ENCODE assay signal across 9 cellular contexts in the genomic region with DNA sequence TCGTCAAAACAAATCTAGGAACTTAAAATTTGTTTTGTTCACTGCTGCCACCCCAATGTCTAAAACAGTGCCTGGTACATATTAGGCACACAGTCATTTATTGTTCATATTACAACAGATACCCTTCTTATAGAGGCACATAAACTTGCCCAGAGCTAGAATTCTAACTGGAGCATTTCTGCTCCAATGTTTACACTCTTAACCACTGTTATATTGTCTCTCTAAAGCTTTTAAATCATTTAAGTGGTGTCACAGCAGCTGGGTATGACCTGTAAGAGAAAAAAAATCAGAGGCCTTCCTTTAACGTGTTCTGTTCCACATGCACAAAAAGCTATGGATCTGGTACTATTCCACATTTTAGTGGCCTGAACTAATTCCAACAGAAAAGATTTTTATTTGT. TPM values are rescaled to one million over a fixed set of nuclear protein-coding genes. Genes with fewer than 3 reads are reported as not detected.
DNase-seq lines count a peak whose midpoint lies in the region; ATAC-seq and TF ChIP-seq lines count a peak whose summit lies in the region.
"Had no signal": no experiment of that assay in that cellular context is flagged by ENCODE, and none has a peak within 500 bp of the region (broad histone marks: within the 10 kb centered on the region; RNA-seq: fewer than 3 reads in every experiment).

No MANE protein-coding gene starts in this region.

- no peaks in the 10 kb centered on the region for H3K9me3 Mint-ChIP-seq in GM23338

- H3K4me2 ChIP-seq in GM23338 (peak overlapping the region; percentile 75), OCI-LY3 (ENCODE audit: low read length) (peak overlapping the region; percentile 95)

- H4K20me1 ChIP-seq in GM23338 (replicated peaks; ENCODE audit: insufficient read depth): peaks cover 45% of the 10 kb centered on the region
- peaks cover 73% of the 10 kb centered on the region for H4K20me1 ChIP-seq in OCI-LY3 (ENCODE audit: insufficient read depth, low read length)

- H3F3A ChIP-seq in GM23338 (replicated peaks; ENCODE audit: low read depth): peaks cover 3% of the 10 kb centered on the region; the same call in 1 of the 2 replicates

- H3K4me1 ChIP-seq in GM23338 (ENCODE audit: insufficient read depth): peaks cover 51% of the 10 kb centered on the region
- peaks cover 47% of the 10 kb centered on the region for H3K4me1 ChIP-seq in OCI-LY3 (ENCODE audit: low read length)
- H3K4me1 ChIP-seq in gastrocnemius medialis: peaks cover 55 to 64% of the 10 kb centered on the region in 2 donors

- peaks cover 11% of the 10 kb centered on the region for H3K27me3 Mint-ChIP-seq in GM23338 (ENCODE audit: insufficient read depth, low read depth, poor library complexity)

- H3K9ac ChIP-seq in OCI-LY3 (ENCODE audit: low read length): peak overlapping the region; percentile 100

- H3K27ac ChIP-seq in GM23338 (ENCODE audit: low read depth) (no peak overlapping the region), OCI-LY3 (ENCODE audit: low read length) (peak overlapping the region; percentile 96; the same call in 1 of the 2 replicates), gastrocnemius medialis (peak overlapping the region; percentile 94 to 100 (median 100))

- H3K36me3 ChIP-seq in GM23338 (ENCODE audit: insufficient read depth) (no peaks in the 10 kb centered on the region; the same call in 1 of the 2 replicates), OCI-LY3 (replicated peaks; ENCODE audit: low read depth, low read length) (peaks cover 61% of the 10 kb centered on the region), gastrocnemius medialis (peaks cover 0 to 4% of the 10 kb centered on the region in 2 donors)

- no peak for ATAC-seq in GM23338
- ATAC-seq in gastrocnemius medialis: no peak
- no peak for ATAC-seq in GM21717 (IDR thresholded peaks at IDR 0.05; ENCODE audit: unreplicated experiment)
- ATAC-seq in GM21786 (IDR thresholded peaks at IDR 0.05; ENCODE audit: unreplicated experiment): no peak

- no peak overlapping the region for H3K4me3 Mint-ChIP-seq in GM23338

- peaks cover 76% of the 10 kb centered on the region for H3K79me2 ChIP-seq in GM23338 (replicated peaks; ENCODE audit: insufficient read depth)
- H3K79me2 ChIP-seq in OCI-LY3 (ENCODE audit: low read length): peaks cover 90% of the 10 kb centered on the region

- H3K4me1 Mint-ChIP-seq in GM23338: peaks cover 46% of the 10 kb centered on the region

- H2AFZ ChIP-seq in GM23338 (no peak overlapping the region), OCI-LY3 (ENCODE audit: low read depth, low read length) (no peak overlapping the region)

- H3K36me3 Mint-ChIP-seq in GM23338 (ENCODE audit: low read depth): peaks cover 22% of the 10 kb centered on the region; the same call in 2 of the 3 replicates

- TF ChIP-seq CTCF in GM23338 (conservative IDR thresholded peaks at IDR 0.05; ENCODE audit: low read depth in 2 of 2) (no peak), OCI-LY3 (IDR thresholded peaks at IDR 0.05; ENCODE audit: low read depth, low read length) (no peak), foreskin fibroblast (IDR thresholded peaks at IDR 0.05; ENCODE audit: low read depth, low read length) (no peak), gastrocnemius medialis (IDR thresholded peaks at IDR 0.05 in 4 of 5, conservative IDR thresholded peaks at IDR 0.05 in 1 of 5) (no peak)

- no peak for TF ChIP-seq POLR2A in gastrocnemius medialis (IDR thresholded peaks at IDR 0.05)

- H3K9me2 ChIP-seq in GM23338 (ENCODE audit: insufficient read depth): no peaks in the 10 kb centered on the region

- intact Hi-C loops in gastrocnemius medialis (cut with DNase I; ENCODE audit: low total_unique reads): loop anchor here (10.0 kb wide), 1 partner anchor 1480 kb away; the partner anchor contains the start of gene PPP3CA

- in situ Hi-C loops in gastrocnemius medialis (cut with MboI; ENCODE audit: low sequenced_read_pairs in 4 of 4): no loop called here

- no peaks in the 10 kb centered on the region for H3K9me3 ChIP-seq in OCI-LY3 (ENCODE audit: insufficient read depth, low read length)
- H3K9me3 ChIP-seq in gastrocnemius medialis: no peaks in the 10 kb centered on the region

- H3K27me3 ChIP-seq in GM23338 (ENCODE audit: insufficient read depth) (no peaks in the 10 kb centered on the region), OCI-LY3 (ENCODE audit: low read depth, low read length) (no peaks in the 10 kb centered on the region), gastrocnemius medialis (no peaks in the 10 kb centered on the region)

- H3K4me3 ChIP-seq in GM23338 (peak overlapping the region; percentile 84), OCI-LY3 (ENCODE audit: low read length) (peak overlapping the region; percentile 98), foreskin fibroblast (ENCODE audit: low read depth in 1 of 2, low read length in 2 of 2) (peak overlapping the region; percentile 54 to 90), gastrocnemius medialis (peak overlapping the region; percentile 68 to 100 (median 94))

- H3K27ac Mint-ChIP-seq in GM23338: no peak overlapping the region

- no peak for DNase-seq in GM23338 (ENCODE audit: low spot score)
- no peak for DNase-seq in foreskin fibroblast
- DNase-seq in gastrocnemius medialis: no peak
- DNase-seq in islet precursor cell: no peak
- no peak for DNase-seq in effector CD8-positive, alpha-beta T cell (lab: John Stamatoyannopoulos, UW)
- DNase-seq: stimulated activated CD4-positive, alpha-beta T cell treated with anti-CD3 and anti-CD28 coated beads, Interleukin-15, amount 100 ng/mL, for 24 hours had no signal

TF ChIP-seq in GM23338, 12 proteins besides CTCF, POLR2A, EP300 and RAD21 (continues in another document):
- TF ChIP-seq POLR2AphosphoS5 (IDR thresholded peaks at IDR 0.05; ENCODE audit: low read depth): no peak
- TF ChIP-seq ZNF462 (CRISPR knock-in tag; IDR thresholded peaks at IDR 0.05): no peak
- no peak for TF ChIP-seq EZH2phosphoT487 (IDR thresholded peaks at IDR 0.05; ENCODE audit: unreplicated experiment)
- TF ChIP-seq EZH2 (IDR thresholded peaks at IDR 0.05; ENCODE audit: low read depth, unreplicated experiment): no peak
- no peak for TF ChIP-seq CREB1 (CRISPR knock-in tag; IDR thresholded peaks at IDR 0.05; ENCODE audit: low read depth)

RNA-seq across cellular contexts. Expression of gene UBE2D3, which starts 3.0 kb away (rescaled TPM):
- total RNA-seq in GM23338 (2014; rRNA removed; shearing (Covaris generic)): 470 and 498 TPM in 2 replicates
- polyA plus RNA-seq in GM23338 (2016; fragmentation: Nextera tagmentation; extraction: Ambion mirVana): 223 and 250 TPM in 2 replicates
- 100 to 1,000 TPM; 350 to 562 (median 392) TPM for total RNA-seq in gastrocnemius medialis

RNA-seq across cellular contexts. Expression of gene CISD2, which starts 44.4 kb away (rescaled TPM):
- 34.1 and 39.0 TPM in 2 replicates for total RNA-seq in GM23338 (2014; rRNA removed; shearing (Covaris generic))
- polyA plus RNA-seq in GM23338 (2016; fragmentation: Nextera tagmentation; extraction: Ambion mirVana): 96.6 and 102 TPM in 2 replicates
- total RNA-seq in gastrocnemius medialis: 1 to 10 TPM; 3.8 to 8.9 (median 5.3) TPM
